In the genomic region with DNA sequence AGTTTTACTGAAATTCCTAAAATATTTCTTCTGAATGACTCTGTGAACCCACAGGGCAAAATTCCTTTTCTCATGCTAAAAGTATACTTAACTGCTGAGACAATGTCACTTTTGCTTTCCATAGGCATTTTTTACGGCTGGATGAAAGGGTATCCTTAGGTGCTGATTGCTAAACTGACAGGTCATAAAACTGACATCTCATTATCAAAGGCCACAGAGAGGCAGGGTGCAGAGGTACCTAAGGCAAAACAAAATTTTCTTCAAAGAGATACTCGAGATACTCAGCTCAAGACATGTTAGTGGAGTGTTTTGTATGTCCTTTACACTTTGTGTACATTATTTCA, we compare ENCODE assay signal across 14 cellular contexts.
DNase-seq lines count a peak whose midpoint lies in the region; ATAC-seq, FAIRE-seq and TF ChIP-seq lines count a peak whose summit lies in the region.
"Had no signal": no experiment of that assay in that cellular context is flagged by ENCODE, and none has a peak within 500 bp of the region (broad histone marks: within the 10 kb centered on the region; RNA-seq: fewer than 3 reads in every experiment).

No MANE protein-coding gene starts in this region.

- POLR2A ChIA-PET in HCT116 (lab: Charles Lee), result no interaction called here

- H3K9ac ChIP-seq in HCT116 (ENCODE audit: low read length) (no peak overlapping the region), Karpas-422 (ENCODE audit: low read length) (no peak overlapping the region)

- H3K9me3 ChIP-seq in HCT116 (ENCODE audit: control insufficient read depth in 1 of 2, insufficient read depth in 1 of 2, low read depth in 1 of 2, low read length in 2 of 2) (peaks cover 0 to 8% of the 10 kb centered on the region in 2 experiments; a peak in 1 of 4 replicates), Karpas-422 (ENCODE audit: low read length) (no peaks in the 10 kb centered on the region)

- no peak for TF ChIP-seq CTCF in HCT116 (IDR thresholded peaks at IDR 0.05 in 2 of 3, conservative IDR thresholded peaks at IDR 0.05 in 1 of 3; ENCODE audit: borderline replicate concordance in 1 of 3, insufficient read depth in 1 of 3, low read depth in 2 of 3, low read length in 2 of 3)

- ATAC-seq in HCT116, result peak; percentile 72

- peak overlapping the region; percentile 8 for H2AFZ ChIP-seq in HCT116 (ENCODE audit: low read depth, low read length, poor library complexity, severe bottlenecking)
- H2AFZ ChIP-seq in Karpas-422 (ENCODE audit: low read length), result no peak overlapping the region

- no TSS peak for BruUV-seq in HCT116 (replicated peaks; lab: Mats Ljungman, UMichigan)

- DNase-seq in A172 (ENCODE audit: low spot score), result peak; percentile 87
- no peak for DNase-seq in HCT116 (ENCODE audit: low read depth, low spot score)
- DNase-seq in SW 1271 (lab: John Stamatoyannopoulos, UW), result peak; percentile 10 to 67
- DNase-seq in glomerular visceral epithelial cell (ENCODE audit: extremely low spot score), result peak; percentile 65
- DNase-seq in frontal cortex (ENCODE audit: low spot score in 2 of 2), result no peak
- no peak for DNase-seq in NCI-H524 treated with DMSO at 0.1 percent for 48 hours (lab: John Stamatoyannopoulos, UW)
- no peak for DNase-seq in ecto neural progenitor cell (ENCODE audit: low spot score)
- DNase-seq in Karpas-422, result no peak
- DNase-seq: activated CD4-positive, alpha-beta T cell treated with anti-CD3 and anti-CD28 coated beads, Interleukin-2, amount 10 ng/mL, durations not matched to agents 24 days and 14 days; kidney; NCI-H2029 treated with DMSO at 0.1 percent for 48 hours; occipital lobe; SHP77 treated with DMSO at 0.1 percent for 48 hours; stimulated activated CD4-positive, alpha-beta T cell treated with anti-CD3 and anti-CD28 coated beads, Interleukin-2, amount 100 ng/mL, for 48 hours had no signal

- no peaks in the 10 kb centered on the region for H3K9me2 ChIP-seq in HCT116 (ENCODE audit: insufficient read depth)
- H3K9me2 ChIP-seq in Karpas-422 (replicated peaks; ENCODE audit: insufficient read depth, low read length), result no peaks in the 10 kb centered on the region

- H3K36me3 ChIP-seq in HCT116 (ENCODE audit: control insufficient read depth in 1 of 2, insufficient read depth in 2 of 2, low read length in 2 of 2) (no peaks in the 10 kb centered on the region), Karpas-422 (ENCODE audit: insufficient read depth, low read length) (no peaks in the 10 kb centered on the region)

- CTCF ChIA-PET in HCT116 (lab: Charles Lee), result no interaction called here

- H3K27ac ChIP-seq in HCT116 (ENCODE audit: low read depth, low read length) (no peak overlapping the region), Karpas-422 (ENCODE audit: low read length) (no peak overlapping the region)

- H3K4me1 ChIP-seq in HCT116 (ENCODE audit: control insufficient read depth in 1 of 2, insufficient read depth in 2 of 2, low read length in 2 of 2) (peaks cover 5 to 33% of the 10 kb centered on the region in 2 experiments; a peak in 3 of 4 replicates), Karpas-422 (ENCODE audit: low read length) (no peaks in the 10 kb centered on the region)

- H3K4me2 ChIP-seq in HCT116 (ENCODE audit: low read length) (peak overlapping the region; percentile 51), Karpas-422 (ENCODE audit: low read depth, low read length, poor library complexity, severe bottlenecking) (no peak overlapping the region)

- H3K4me3 ChIP-seq in HCT116 (replicated peaks in 1 of 2; ENCODE audit: low read depth in 1 of 2, low read length in 2 of 2) (peak overlapping the region in 1 of 2 experiments; percentile 16; a peak in 1 of 4 replicates), Karpas-422 (ENCODE audit: low read length) (no peak overlapping the region)

- H3K79me2 ChIP-seq in HCT116 (ENCODE audit: insufficient read depth, low read length) (no peaks in the 10 kb centered on the region), Karpas-422 (ENCODE audit: low read length) (no peaks in the 10 kb centered on the region)

- TF ChIP-seq POLR2A in HCT116 (IDR thresholded peaks at IDR 0.05; ENCODE audit: borderline replicate concordance, extremely low read depth, insufficient read depth, insufficient read length), result no peak

- no peak for TF ChIP-seq RAD21 in HCT116 (IDR thresholded peaks at IDR 0.05; ENCODE audit: low read depth)

- H3K27me3 ChIP-seq in HCT116 (ENCODE audit: insufficient read depth, low read length) (no peaks in the 10 kb centered on the region), Karpas-422 (ENCODE audit: low read length) (no peaks in the 10 kb centered on the region)

- intact Hi-C loops in HCT116 (cut with micrococcal nuclease), result no loop called here

- H4K20me1 ChIP-seq in HCT116 (ENCODE audit: insufficient read depth) (no peaks in the 10 kb centered on the region), Karpas-422 (ENCODE audit: insufficient read depth, low read depth, low read length) (no peaks in the 10 kb centered on the region)

- RAD21 ChIA-PET in HCT116 (lab: Charles Lee; ENCODE audit: low non-redundant PET in 1 of 2, low total read pairs in 2 of 2, uncharacterized antibody in 2 of 2, unreplicated experiment in 2 of 2), result no interaction called here

- no peak for FAIRE-seq in frontal cortex (lab: Jason Lieb, UNC)
- FAIRE-seq: kidney had no signal

TF ChIP-seq in HCT116, 20 proteins besides CTCF, POLR2A, EP300 and RAD21:
- TF ChIP-seq CEBPB (IDR thresholded peaks at IDR 0.05; ENCODE audit: low read depth), result no peak
- TF ChIP-seq TCF7L2 (IDR thresholded peaks at IDR 0.05; ENCODE audit: borderline replicate concordance, extremely low read depth, insufficient read depth, insufficient read length), result peak; percentile 80
- no peak for TF ChIP-seq SRF (IDR thresholded peaks at IDR 0.05; ENCODE audit: low read depth)
TF ChIP-seq in HCT116: peak in this region for 1.

Comparison
In these comparisons a context has a peak if more than half of its experiments do, and no peak if none do; other contexts are left out.
1. DNase-seq: peak in A172 (single experiment), SW 1271 (2 of 2) and glomerular visceral epithelial cell (single experiment); none in HCT116 (single experiment), frontal cortex (0 of 2), NCI-H524 treated with DMSO at 0.1 percent for 48 hours (single experiment), ecto neural progenitor cell (single experiment) and Karpas-422 (single experiment).